In genomic region chr7:67043621-67043930, GRCh38 we compare ENCODE assay signal across 8 cellular contexts. TPM values are rescaled to one million over a fixed set of nuclear protein-coding genes. Genes with fewer than 3 reads are reported as not detected.
DNase-seq lines count a peak whose midpoint lies in the region; ATAC-seq and TF ChIP-seq lines count a peak whose summit lies in the region.
"Not testable (repeated sequence)": the region's sequence is repeated elsewhere in the genome, so short reads cannot be mapped to it uniquely, and the experiment has no call there.

No MANE protein-coding gene starts in this region.

- intact Hi-C loops in dorsolateral prefrontal cortex (cut with DNase I) = loop anchor here in 1 of 2 donors (10.0 kb wide), 1 partner anchor 261 kb away; no protein-coding TSS in a partner anchor
- intact Hi-C loops in Right ventricle myocardium inferior (cut with DNase I) = not testable (repeated sequence)

- ATAC-seq in Right ventricle myocardium inferior = peak; percentile 32

- not testable (repeated sequence) for TF ChIP-seq POLR2A in tibial nerve (IDR thresholded peaks at IDR 0.05)

- not testable (repeated sequence) for H3K36me3 ChIP-seq in tibial nerve

- TF ChIP-seq EP300 in tibial nerve (IDR thresholded peaks at IDR 0.05) = not testable (repeated sequence)

- peaks cover 0 to 16% (median 3%) of the 10 kb centered on the region in 4 donors for H3K4me1 ChIP-seq in tibial nerve

- DNase-seq in AG08395 (ENCODE audit: low spot score) (peak; percentile 3), M059J (ENCODE audit: low read depth) (peak; percentile 45), amniotic epithelial cell (ENCODE audit: low read depth) (peak; percentile 70), lung microvascular endothelial cell (ENCODE audit: low read depth in 2 of 2) (peak; percentile 11 to 56), renal cortical epithelial cell (ENCODE audit: low read depth) (peak; percentile 27)
- not testable (repeated sequence) for DNase-seq in dorsolateral prefrontal cortex; Right ventricle myocardium inferior (ENCODE audit: missing footprints); tibial nerve (ENCODE audit: low spot score in 2 of 2)

- TF ChIP-seq CTCF in dorsolateral prefrontal cortex (IDR thresholded peaks at IDR 0.05 in 54 of 56, conservative IDR thresholded peaks at IDR 0.05 in 2 of 56; ENCODE audit: low read depth in 1 of 56, partially characterized antibody in 56 of 56); tibial nerve (IDR thresholded peaks at IDR 0.05): not testable (repeated sequence)

- not testable (repeated sequence) for H3K27me3 ChIP-seq in dorsolateral prefrontal cortex, tibial nerve

- peak overlapping the region in 15 of 59 donors; percentile 2 to 34 (median 11) for H3K4me3 ChIP-seq in dorsolateral prefrontal cortex
- not testable (repeated sequence) for H3K4me3 ChIP-seq in tibial nerve

- H3K27ac ChIP-seq in dorsolateral prefrontal cortex (peak overlapping the region in 57 of 59 donors; percentile 27 to 93 (median 85)), tibial nerve (peak overlapping the region in 3 of 4 donors; percentile 20 to 80 (median 54))

- WGBS in tibial nerve, 2 donors = 93 to 95% methylated on average over 4 of the region's 4 CpGs

- not testable (repeated sequence) for H3K9me3 ChIP-seq in tibial nerve

RNA-seq across cellular contexts. Expression of gene TYW1, which starts 46.9 kb away (rescaled TPM):
- total RNA-seq in M059J (2014; rRNA removed; shearing (Covaris generic)) = 20.6 and 32.3 TPM in 2 replicates
- total RNA-seq in dorsolateral prefrontal cortex (10 to 100 TPM; 10.4 to 25.9 (median 17.2) TPM), Right ventricle myocardium inferior (10.7 TPM), lung microvascular endothelial cell (9.4 and 12.1 TPM in 2 replicates), renal cortical epithelial cell (15.6 and 28.2 TPM in 2 replicates), tibial nerve (10 to 100 TPM; 18.6 to 53.1 (median 28.3) TPM)

RNA-seq across cellular contexts. Expression of gene SBDS, which starts 48.2 kb away (rescaled TPM):
- total RNA-seq in M059J (2014; rRNA removed; shearing (Covaris generic)) = 86.8 and 112 TPM in 2 replicates
- total RNA-seq in dorsolateral prefrontal cortex (100 to 1,000 TPM in 113 of 120 experiments, 10 to 100 TPM in 7; 79.9 to 191 (median 126) TPM), Right ventricle myocardium inferior (210 TPM), lung microvascular endothelial cell (53.6 and 100 TPM in 2 replicates), renal cortical epithelial cell (117 and 130 TPM in 2 replicates), tibial nerve (100 to 1,000 TPM; 138 to 199 (median 179) TPM)
